9 cellular contexts compared by ENCODE assay signal in the genomic region with DNA sequence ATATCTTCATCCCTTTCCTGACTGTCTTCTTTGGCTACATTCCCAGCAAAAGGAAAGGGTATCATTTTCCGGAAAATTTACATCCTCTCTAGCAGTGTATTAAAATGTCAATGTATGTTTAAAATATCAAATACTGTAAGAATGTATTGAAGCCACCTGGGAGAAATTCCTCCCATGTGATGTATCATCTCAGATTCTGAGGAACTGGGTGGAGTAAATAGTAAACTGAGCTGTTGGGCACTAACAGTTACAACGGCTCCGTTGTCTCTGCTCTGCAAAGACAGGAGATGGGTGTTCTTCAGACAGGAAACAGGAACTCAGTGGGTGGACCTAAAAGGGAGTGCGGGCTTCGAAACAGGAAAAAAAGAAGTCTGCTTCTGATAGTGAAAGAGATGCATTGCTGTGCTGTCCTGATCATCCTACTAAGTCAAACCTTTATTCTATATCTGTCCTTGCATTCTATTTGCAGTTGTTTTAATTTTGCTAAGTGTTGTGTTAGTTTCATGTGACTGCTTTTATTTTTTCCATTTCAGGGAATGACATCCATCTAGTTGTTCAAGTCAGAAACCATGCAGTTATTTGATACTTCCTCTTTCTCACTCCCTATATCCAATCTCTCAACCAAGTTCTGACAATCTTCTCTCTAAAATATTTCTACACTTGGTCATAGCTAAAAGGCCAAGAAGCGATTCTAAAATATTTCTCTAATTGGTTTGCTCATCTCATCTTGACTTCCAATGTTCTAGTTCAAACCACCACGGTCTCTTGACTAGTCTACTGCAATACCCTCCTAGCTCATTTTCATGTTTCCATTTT. TPM values are rescaled to one million over a fixed set of nuclear protein-coding genes. Genes with fewer than 3 reads are reported as not detected.
DNase-seq lines count a peak whose midpoint lies in the region; ATAC-seq and TF ChIP-seq lines count a peak whose summit lies in the region.
"Had no signal": no experiment of that assay in that cellular context is flagged by ENCODE, and none has a peak within 500 bp of the region (broad histone marks: within the 10 kb centered on the region; RNA-seq: fewer than 3 reads in every experiment).

No MANE protein-coding gene starts in this region.

- H3K27me3 ChIP-seq in body of pancreas: no peaks in the 10 kb centered on the region
- no peaks in the 10 kb centered on the region for H3K27me3 ChIP-seq in adrenal gland

- H3K9me3 ChIP-seq in body of pancreas (no peaks in the 10 kb centered on the region), adrenal gland (replicated peaks in 1 of 3) (no peaks in the 10 kb centered on the region)

- H3K9me3 Mint-ChIP-seq in activated T-cell treated with anti-CD3 and anti-CD28 coated beads, Interleukin-2, amount 50 U/mL, for 4 hours: no peaks in the 10 kb centered on the region

- no peak overlapping the region for H3K27ac ChIP-seq in body of pancreas
- peak overlapping the region in 1 of 5 donors; percentile 52 for H3K27ac ChIP-seq in adrenal gland
- H3K27ac ChIP-seq: C4-2B had no signal

- peak; percentile 68 to 71 for ATAC-seq in activated T-cell treated with anti-CD3 and anti-CD28 coated beads, Interleukin-2, amount 50 U/mL, for 4 hours
- ATAC-seq in HG03103 (IDR thresholded peaks at IDR 0.05; ENCODE audit: low read depth, unreplicated experiment): peak; percentile 33
- no peak for ATAC-seq in body of pancreas

- no peaks in the 10 kb centered on the region for H3K36me3 Mint-ChIP-seq in activated T-cell treated with anti-CD3 and anti-CD28 coated beads, Interleukin-2, amount 50 U/mL, for 4 hours (ENCODE audit: insufficient read depth)

- H3K36me3 ChIP-seq in body of pancreas (replicated peaks in 1 of 2; ENCODE audit: insufficient read depth in 1 of 2, low read depth in 2 of 2): no peaks in the 10 kb centered on the region
- H3K36me3 ChIP-seq in adrenal gland (replicated peaks in 1 of 2): no peaks in the 10 kb centered on the region

- no peak for TF ChIP-seq CTCF in body of pancreas (IDR thresholded peaks at IDR 0.05)
- TF ChIP-seq CTCF in adrenal gland (IDR thresholded peaks at IDR 0.05): no peak

- peaks cover 14% of the 10 kb centered on the region for H3K4me1 Mint-ChIP-seq in activated T-cell treated with anti-CD3 and anti-CD28 coated beads, Interleukin-2, amount 50 U/mL, for 4 hours (ENCODE audit: low read depth)

- 42 to 60% methylated on average over 7 of the region's 7 CpGs for whole genome bisulfite sequencing in body of pancreas, 2 donors
- 45 to 52% (median 49%) methylated on average over 7 of the region's 7 CpGs for WGBS in adrenal gland, 4 donors

- peaks cover 2% of the 10 kb centered on the region for H3K27me3 Mint-ChIP-seq in activated T-cell treated with anti-CD3 and anti-CD28 coated beads, Interleukin-2, amount 50 U/mL, for 4 hours (ENCODE audit: low read depth)

- DNase-seq in activated T-cell treated with anti-CD3 and anti-CD28 coated beads, Interleukin-2, amount 50 U/mL, for 4 hours: no peak
- DNase-seq in activated T-cell treated with anti-CD3 and anti-CD28 coated beads, Interleukin-2, amount 50 U/mL, for 1 hour: no peak
- DNase-seq in SKM-1 (lab: John Stamatoyannopoulos, UW; ENCODE audit: unreplicated experiment) (peak; percentile 59), germinal center (ENCODE audit: low spot score) (peak; percentile 63), body of pancreas (no peak), adrenal gland (no peak), NCI-H2227 (lab: John Stamatoyannopoulos, UW; ENCODE audit: unreplicated experiment) (no peak)

- H3K4me1 ChIP-seq in body of pancreas: no peaks in the 10 kb centered on the region
- no peaks in the 10 kb centered on the region for H3K4me1 ChIP-seq in adrenal gland (replicated peaks in 1 of 2)

- H3K4me3 Mint-ChIP-seq in activated T-cell treated with anti-CD3 and anti-CD28 coated beads, Interleukin-2, amount 50 U/mL, for 4 hours: peak overlapping the region; percentile 38

- no peak for TF ChIP-seq POLR2A in body of pancreas (IDR thresholded peaks at IDR 0.05)
- no peak for TF ChIP-seq POLR2A in adrenal gland (IDR thresholded peaks at IDR 0.05)

- no peak overlapping the region for H3K4me3 ChIP-seq in body of pancreas
- H3K4me3 ChIP-seq in adrenal gland: no peak overlapping the region

- intact Hi-C loops in body of pancreas (cut with DNase I): no loop called here
- intact Hi-C loops in adrenal gland (cut with DNase I): no loop called here

RNA-seq across cellular contexts. Expression of a gene that starts 19.4 kb away (rescaled TPM):
- 10 to 100 TPM; 24.1 to 27.9 (median 25.9) TPM for total RNA-seq in activated T-cell treated with anti-CD3 and anti-CD28 coated beads, Interleukin-2, amount 50 U/mL, for 4 hours
- total RNA-seq in body of pancreas (10 to 100 TPM in 1 of 2 donors, 1 to 10 TPM in 1; 9.2 to 15.3 TPM), adrenal gland (10 to 100 TPM; 15.2 to 49.6 (median 23.3) TPM)
- polyA plus RNA-seq in adrenal gland: 10 to 100 TPM in 1 of 3 donors, 1 to 10 TPM in 2; 4.0 to 11.3 (median 5.5) TPM

RNA-seq across cellular contexts. Expression of a gene that starts 20.2 kb away (rescaled TPM):
- total RNA-seq in activated T-cell treated with anti-CD3 and anti-CD28 coated beads, Interleukin-2, amount 50 U/mL, for 4 hours: 1 to 10 TPM in 1 of 3 donors, under 1 TPM in 2; 0.49 to 1.0 (median 0.99) TPM
- total RNA-seq in body of pancreas (1 to 10 TPM in 1 of 2 donors, under 1 TPM in 1; 0.33 to 3.1 TPM), adrenal gland (10 to 100 TPM in 6 of 8 donors, 1 to 10 TPM in 2; 7.7 to 26.4 (median 12.5) TPM)
- 10 to 100 TPM in 2 of 3 donors, 1 to 10 TPM in 1; 3.6 to 13.6 (median 11.2) TPM for polyA plus RNA-seq in adrenal gland

RNA-seq across cellular contexts. Expression of a gene that starts 44.2 kb away (rescaled TPM):
- total RNA-seq in activated T-cell treated with anti-CD3 and anti-CD28 coated beads, Interleukin-2, amount 50 U/mL, for 4 hours: 10 to 100 TPM; 46.2 to 54.6 (median 50.5) TPM
- total RNA-seq in body of pancreas (10 to 100 TPM; 14.3 to 14.5 TPM), adrenal gland (10 to 100 TPM; 19.1 to 47.4 (median 36.7) TPM)
- polyA plus RNA-seq in adrenal gland: 10 to 100 TPM; 25.6 to 42.0 (median 29.0) TPM

RNA-seq across cellular contexts. Expression of a gene that starts 44.4 kb away (rescaled TPM):
- 100 to 1,000 TPM; 200 to 204 (median 203) TPM for total RNA-seq in activated T-cell treated with anti-CD3 and anti-CD28 coated beads, Interleukin-2, amount 50 U/mL, for 4 hours
- 100 to 1,000 TPM in 1 of 2 donors, 10 to 100 TPM in 1; 82.5 to 170 TPM for total RNA-seq in body of pancreas
- total RNA-seq in adrenal gland: 100 to 1,000 TPM in 5 of 8 donors, 10 to 100 TPM in 3; 88.5 to 122 (median 105) TPM
- polyA plus RNA-seq in adrenal gland: 100 to 1,000 TPM; 118 to 527 (median 329) TPM

RNA-seq across cellular contexts. Expression of a gene that starts 47.9 kb away (rescaled TPM):
- under 1 TPM; 0.28 to 0.34 (median 0.30) TPM for total RNA-seq in activated T-cell treated with anti-CD3 and anti-CD28 coated beads, Interleukin-2, amount 50 U/mL, for 4 hours
- total RNA-seq in body of pancreas: 1 to 10 TPM in 1 of 2 donors, not detected in 1; 2.0 TPM
- total RNA-seq in adrenal gland: under 1 TPM in 1 of 8 donors, not detected in 7; 0.31 TPM
- under 1 TPM in 2 of 3 donors, not detected in 1; 0.17 to 0.32 TPM for polyA plus RNA-seq in adrenal gland

Comparison
In these comparisons a context has a peak if more than half of its experiments do, and no peak if none do; other contexts are left out.
1. DNase-seq: peak in SKM-1 (single experiment) and germinal center (single experiment); none in activated T-cell treated with anti-CD3 and anti-CD28 coated beads, Interleukin-2, amount 50 U/mL, for 4 hours (single experiment), activated T-cell treated with anti-CD3 and anti-CD28 coated beads, Interleukin-2, amount 50 U/mL, for 1 hour (single experiment), body of pancreas (0 of 4), adrenal gland (0 of 7) and NCI-H2227 (single experiment).